Comparison of ENCODE assay signal across 12 cellular contexts in the genomic region with DNA sequence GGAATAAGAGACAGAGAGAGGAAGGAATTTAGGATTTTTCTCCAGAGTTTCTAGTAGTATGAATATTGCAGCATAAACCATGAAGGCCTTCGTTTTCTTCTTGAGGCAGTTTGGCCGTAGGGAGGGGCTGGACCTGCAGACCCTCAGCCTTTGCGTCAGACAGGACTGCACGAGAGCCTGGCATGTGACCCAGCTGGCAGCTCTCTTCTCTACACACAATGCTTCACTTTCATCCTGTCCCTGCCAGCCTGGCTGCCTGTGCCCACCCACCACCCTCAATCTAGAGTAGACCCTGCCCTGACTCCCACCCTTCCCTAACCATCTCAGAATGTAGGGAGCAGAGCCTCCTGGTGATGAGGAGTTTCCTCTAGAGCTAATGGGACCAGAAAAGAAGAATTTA. TPM values are rescaled to one million over a fixed set of nuclear protein-coding genes. Genes with fewer than 3 reads are reported as not detected.
DNase-seq lines count a peak whose midpoint lies in the region; ATAC-seq and TF ChIP-seq lines count a peak whose summit lies in the region.
"Had no signal": no experiment of that assay in that cellular context is flagged by ENCODE, and none has a peak within 500 bp of the region (broad histone marks: within the 10 kb centered on the region; RNA-seq: fewer than 3 reads in every experiment).

No MANE protein-coding gene starts in this region.

- DNase-seq in H7, result no peak
- DNase-seq in endothelial cell (ENCODE audit: low spot score), result no peak
- DNase-seq in nephron progenitor cell, result no peak
- no peak for DNase-seq in germinal center (ENCODE audit: low spot score)
- DNase-seq: activated CD4-positive, alpha-beta T cell treated with anti-CD3 and anti-CD28 coated beads, Interleukin-2, amount 10 ng/mL, durations not matched to agents 7 days and 5 days; NCI-H1930; SIG-M5 had no signal

- peaks cover 13% of the 10 kb centered on the region for H3K27me3 Mint-ChIP-seq in endothelial cell (ENCODE audit: unreplicated experiment)
- H3K27me3 Mint-ChIP-seq in nephron progenitor cell (ENCODE audit: low read depth, poor library complexity), result no peaks in the 10 kb centered on the region

- H3K27ac Mint-ChIP-seq in endothelial cell (ENCODE audit: unreplicated experiment) (peak overlapping the region; percentile 81), nephron progenitor cell (peak overlapping the region; percentile 99)
- H3K27ac Mint-ChIP-seq: activated naive CD4-positive, alpha-beta T cell treated with anti-CD3 and anti-CD28 coated beads, Interleukin-2, amount 50 U/mL, for 24 hours; B cell had no signal

- H3K9me3 Mint-ChIP-seq in endothelial cell (ENCODE audit: unreplicated experiment) (no peaks in the 10 kb centered on the region), nephron progenitor cell (no peaks in the 10 kb centered on the region)
- H3K9me3 Mint-ChIP-seq: activated CD4-positive, alpha-beta T cell treated with anti-CD3 and anti-CD28 coated beads, Interleukin-2, amount 10 ng/mL, durations not matched to agents 7 days and 5 days; activated naive CD4-positive, alpha-beta T cell treated with anti-CD3 and anti-CD28 coated beads, Interleukin-2, amount 50 U/mL, for 24 hours had no signal

- ATAC-seq in HG03196 (IDR thresholded peaks at IDR 0.05; ENCODE audit: unreplicated experiment) (no peak), GM21528 (IDR thresholded peaks at IDR 0.05; ENCODE audit: low FRiP score, unreplicated experiment) (no peak)

- H3K36me3 Mint-ChIP-seq in endothelial cell (ENCODE audit: low read depth, unreplicated experiment) (peaks cover 10% of the 10 kb centered on the region), nephron progenitor cell (ENCODE audit: low read depth) (peaks cover 16% of the 10 kb centered on the region)
- H3K36me3 Mint-ChIP-seq: activated naive CD4-positive, alpha-beta T cell treated with anti-CD3 and anti-CD28 coated beads, Interleukin-2, amount 50 U/mL, for 24 hours had no signal

- H3K27me3 ChIP-seq in H7 (ENCODE audit: control insufficient read depth, insufficient read depth, low read length), result no peaks in the 10 kb centered on the region

- H3K4me3 Mint-ChIP-seq in endothelial cell (ENCODE audit: unreplicated experiment) (peak overlapping the region; percentile 84), nephron progenitor cell (peak overlapping the region; percentile 94)
- H3K4me3 Mint-ChIP-seq: activated CD4-positive, alpha-beta T cell treated with anti-CD3 and anti-CD28 coated beads, Interleukin-2, amount 10 ng/mL, durations not matched to agents 7 days and 5 days; activated naive CD4-positive, alpha-beta T cell treated with anti-CD3 and anti-CD28 coated beads, Interleukin-2, amount 50 U/mL, for 24 hours; B cell had no signal

- TF ChIP-seq CTCF in endothelial cell (IDR thresholded peaks at IDR 0.05; ENCODE audit: unreplicated experiment) (no peak), nephron progenitor cell (IDR thresholded peaks at IDR 0.05) (no peak)

- peak overlapping the region; percentile 79 for H3K4me3 ChIP-seq in H7 (ENCODE audit: insufficient read depth, low read depth, low read length)

- peaks cover 19% of the 10 kb centered on the region for H3K36me3 ChIP-seq in H7 (replicated peaks; ENCODE audit: control insufficient read depth, insufficient read depth, low read length)

- peaks cover 72% of the 10 kb centered on the region for H3K4me1 Mint-ChIP-seq in endothelial cell (ENCODE audit: unreplicated experiment)
- H3K4me1 Mint-ChIP-seq in nephron progenitor cell, result peaks cover 68% of the 10 kb centered on the region

RNA-seq across cellular contexts. Expression of a gene that starts 1.6 kb away (rescaled TPM):
- total RNA-seq in H7 (2014; rRNA removed; shearing (Covaris generic)), result 75.4 and 87.5 TPM in 2 replicates
- 6.3 TPM for total RNA-seq in endothelial cell (ENCODE audit: unreplicated experiment)
- total RNA-seq: activated CD4-positive, alpha-beta T cell treated with anti-CD3 and anti-CD28 coated beads, Interleukin-2, amount 10 ng/mL, durations not matched to agents 7 days and 5 days; B cell; subcutaneous adipose tissue had no signal

RNA-seq across cellular contexts. Expression of a gene that starts 9.6 kb away (rescaled TPM):
- total RNA-seq in H7 (2014; rRNA removed; shearing (Covaris generic)), result 175 and 179 TPM in 2 replicates
- 333 TPM for total RNA-seq in endothelial cell (ENCODE audit: unreplicated experiment)

RNA-seq across cellular contexts. Expression of a gene that starts 13.4 kb away (rescaled TPM):
- 5.0 and 15.6 TPM in 2 replicates for total RNA-seq in H7 (2014; rRNA removed; shearing (Covaris generic))
- total RNA-seq in endothelial cell (ENCODE audit: unreplicated experiment), result 411 TPM

RNA-seq across cellular contexts. Expression of a gene that starts 23.1 kb away (rescaled TPM):
- 5.3 and 10.6 TPM in 2 replicates for total RNA-seq in H7 (2014; rRNA removed; shearing (Covaris generic))
- total RNA-seq in endothelial cell (ENCODE audit: unreplicated experiment), result 9.1 TPM
- total RNA-seq: B cell had no signal

RNA-seq across cellular contexts. Expression of a gene that starts 23.3 kb away (rescaled TPM):
- 83.8 and 102 TPM in 2 replicates for total RNA-seq in H7 (2014; rRNA removed; shearing (Covaris generic))
- total RNA-seq in endothelial cell (ENCODE audit: unreplicated experiment), result 35.6 TPM

Comparison
In these comparisons a context has a peak if more than half of its experiments do, and no peak if none do; other contexts are left out.
1. RNA of a gene that starts 1.6 kb away (total RNA-seq): 75.4 to 87.5 TPM in H7; 6.3 TPM in endothelial cell (single experiment); every median in the first group is over 10 times any median in the second.
2. RNA of a gene that starts 13.4 kb away (total RNA-seq): 411 TPM in endothelial cell (single experiment); 5.0 to 15.6 TPM in H7; every median in the first group is over 10 times any median in the second.